In genomic region chr18:77181950-77182707, GRCh38 we compare ENCODE assay signal across 23 cellular contexts. TPM values are rescaled to one million over a fixed set of nuclear protein-coding genes. Genes with fewer than 3 reads are reported as not detected.
A peak's percentile ranks its signal among the peaks of the same experiment; 100 is the strongest.
DNase-seq lines count a peak whose midpoint lies in the region; ATAC-seq, FAIRE-seq and TF ChIP-seq lines count a peak whose summit lies in the region.
"Had no signal": no experiment of that assay in that cellular context is flagged by ENCODE, and none has a peak within 500 bp of the region (broad histone marks: within the 10 kb centered on the region; RNA-seq: fewer than 3 reads in every experiment).

No MANE protein-coding gene starts in this region.

- H3K79me2 ChIP-seq in GM12878 (ENCODE audit: control insufficient read depth, insufficient read depth, low read length) = no peaks in the 10 kb centered on the region

- FAIRE-seq in D721Med (lab: Jason Lieb, UNC) (peak; percentile 77), GM12878 (lab: Jason Lieb, UNC) (no peak), frontal cortex (lab: Jason Lieb, UNC) (no peak)
- FAIRE-seq: G401.6, H1 had no signal

- H3K4me1 ChIP-seq in GM12878 (ENCODE audit: control insufficient read depth, insufficient read depth, low read length) = no peaks in the 10 kb centered on the region
- H3K4me1 ChIP-seq in right lobe of liver = peaks cover 0 to 6% (median 0%) of the 10 kb centered on the region in 4 donors
- H3K4me1 ChIP-seq: BE2C, Caco-2, SJCRH30 had no signal

- H2AFZ ChIP-seq in GM12878 (ENCODE audit: control insufficient read depth, low read depth, low read length) = no peak overlapping the region

- no peaks in the 10 kb centered on the region for H3K27me3 Mint-ChIP-seq in T-cell
- H3K27me3 Mint-ChIP-seq: CD4-positive, alpha-beta T cell had no signal

- H3K36me3 ChIP-seq in GM12878 (ENCODE audit: control insufficient read depth in 2 of 2, insufficient read depth in 2 of 2, low read length in 1 of 2) (no peaks in the 10 kb centered on the region), right lobe of liver (no peaks in the 10 kb centered on the region)
- H3K36me3 ChIP-seq: BE2C, MG63, SJCRH30 had no signal

- POLR2A ChIA-PET in GM12878 (lab: Charles Lee) (no interaction called here), T-cell (lab: Charles Lee) (no interaction called here)

- H3K36me3 Mint-ChIP-seq in T-cell = no peaks in the 10 kb centered on the region

- intact Hi-C loops in GM12878 (cut with micrococcal nuclease; ENCODE audit: unreplicated experiment) = no loop called here
- intact Hi-C loops in right lobe of liver (cut with DNase I) = no loop called here

- no TSS peak for BruUV-seq in GM12878 (replicated peaks; lab: Mats Ljungman, UMichigan)

- TF ChIP-seq POLR2A in GM12878 (IDR thresholded peaks at IDR 0.05; ENCODE audit: low read depth, low read length) = no peak
- no peak for TF ChIP-seq POLR2A in right lobe of liver (IDR thresholded peaks at IDR 0.05)

- H4K20me1 ChIP-seq in GM12878 (ENCODE audit: control insufficient read depth, insufficient read depth) = no peaks in the 10 kb centered on the region

- in situ Hi-C loops in GM12878 (cut with MboI) = no loop called here

- WGBS in GM12878 (ENCODE audit: insufficient coverage, insufficient replicate concordance, low lambda C conversion rate, missing lambda C conversion rate) = 8% methylated on average over 12 of the region's 12 CpGs
- WGBS in right lobe of liver (ENCODE audit: insufficient coverage, low coverage, low lambda C conversion rate, missing lambda C conversion rate) = 19% methylated on average over 12 of the region's 12 CpGs

- CTCF ChIA-PET in GM12878 (lab: Yijun Ruan, JAX) (interaction anchor here (0.7 to 0.9 kb wide), 2 partner anchors 30 to 136 kb away, joined by 3 read pairs; no protein-coding TSS in a partner anchor), T-cell (lab: Charles Lee) (interaction anchor here in 1 of 2 donors (0.6 kb wide), 1 partner anchor 101 kb away, joined by 3 read pairs; no protein-coding TSS in a partner anchor)

- H3K27ac ChIP-seq in GM12878 (ENCODE audit: control insufficient read depth, insufficient read depth) = no peak overlapping the region
- H3K27ac ChIP-seq in right lobe of liver = no peak overlapping the region
- H3K27ac ChIP-seq: SJCRH30 had no signal

- no peak overlapping the region for H3K4me2 ChIP-seq in GM12878 (ENCODE audit: control insufficient read depth, insufficient read depth)

- peaks cover 0 to 5% (median 2%) of the 10 kb centered on the region in 3 donors for H3K9me3 Mint-ChIP-seq in T-cell
- H3K9me3 Mint-ChIP-seq: CD4-positive, alpha-beta T cell had no signal

- no peak for TF ChIP-seq RAD21 in GM12878 (IDR thresholded peaks at IDR 0.05; ENCODE audit: insufficient read depth, low read depth, low read length)

- H3K4me1 Mint-ChIP-seq in T-cell = no peaks in the 10 kb centered on the region

- TF ChIP-seq CTCF in D721Med (IDR thresholded peaks at IDR 0.05; ENCODE audit: insufficient read depth, missing control alignments) = no peak
- TF ChIP-seq CTCF in GM12878 (IDR thresholded peaks at IDR 0.05 in 2 of 3, conservative IDR thresholded peaks at IDR 0.05 in 1 of 3; ENCODE audit: control insufficient read depth in 2 of 3, extremely low read depth in 1 of 3, insufficient read depth in 1 of 3, low read depth in 3 of 3, low read length in 3 of 3) = no peak
- no peak for TF ChIP-seq CTCF in right lobe of liver (IDR thresholded peaks at IDR 0.05)

- H3K4me3 ChIP-seq in GM12878 (no peak overlapping the region), right lobe of liver (no peak overlapping the region)
- H3K4me3 ChIP-seq: MG63, SJCRH30 had no signal

- H3K9ac ChIP-seq in GM12878 (ENCODE audit: control insufficient read depth, insufficient read depth, low read length) = no peak overlapping the region

- H3K9me3 ChIP-seq in GM12878 (replicated peaks; ENCODE audit: control insufficient read depth, insufficient read depth, low read length) (peaks cover 1% of the 10 kb centered on the region; the same call in 1 of the 3 replicates), right lobe of liver (no peaks in the 10 kb centered on the region)
- H3K9me3 ChIP-seq: BE2C, Caco-2, MG63, SJCRH30 had no signal

- RAD21 ChIA-PET in GM12878 (lab: Charles Lee; ENCODE audit: unreplicated experiment) = no interaction called here

- DNase-seq in D721Med (ENCODE audit: insufficient read length, low spot score) (no peak), MV-4-11 (lab: John Stamatoyannopoulos, UW) (peak; percentile 30), GM12878 (ENCODE audit: low read depth, low spot score) (no peak), right lobe of liver (peak in 1 of 3 donors; percentile 56), T-cell (no peak), superior temporal gyrus (ENCODE audit: extremely low spot score) (no peak), frontal cortex (ENCODE audit: low spot score in 2 of 2) (no peak)
- DNase-seq: BE2C; Caco-2; CD4-positive, alpha-beta T cell; MG63; NCI-H1105; NCI-H146; NCI-H2081; NCI-H2171 treated with DMSO at 0.1 percent for 48 hours; NCI-H446; NCI-H526; SJCRH30; T-helper 1 cell had no signal

- no peak for ATAC-seq in GM12878
- peak; percentile 47 to 80 (median 64) for ATAC-seq in right lobe of liver
- no peak for ATAC-seq in T-cell (replicated peaks in 1 of 4)

- H3K27me3 ChIP-seq in GM12878 (replicated peaks in 1 of 2; ENCODE audit: control insufficient read depth in 2 of 2, insufficient read depth in 2 of 2, low read length in 1 of 2) (no peaks in the 10 kb centered on the region), right lobe of liver (no peaks in the 10 kb centered on the region)
- H3K27me3 ChIP-seq: BE2C, MG63, SJCRH30 had no signal

- no peak overlapping the region for H3K4me3 Mint-ChIP-seq in T-cell
- H3K4me3 Mint-ChIP-seq: CD4-positive, alpha-beta T cell had no signal

- TF ChIP-seq EP300 in GM12878 (IDR thresholded peaks at IDR 0.05; ENCODE audit: borderline replicate concordance in 1 of 2, control insufficient read depth in 1 of 2, low read depth in 2 of 2, low read length in 2 of 2) = no peak

- SMC1A ChIA-PET in GM12878 (lab: Charles Lee; ENCODE audit: uncharacterized antibody, unreplicated experiment) = no interaction called here

- no peak overlapping the region for H3K27ac Mint-ChIP-seq in T-cell
- H3K27ac Mint-ChIP-seq: CD4-positive, alpha-beta T cell had no signal

TF ChIP-seq in GM12878, 131 proteins besides CTCF, POLR2A, EP300 and RAD21:
- TF ChIP-seq RAD51 (IDR thresholded peaks at IDR 0.05) (peak; percentile 79), PKNOX1 (IDR thresholded peaks at IDR 0.05) (no peak), NFYA (IDR thresholded peaks at IDR 0.05; ENCODE audit: borderline replicate concordance, low read depth, low read length) (no peak), YBX1 (IDR thresholded peaks at IDR 0.05) (no peak), ESRRA (IDR thresholded peaks at IDR 0.05; ENCODE audit: low read length) (no peak), BHLHE40 (IDR thresholded peaks at IDR 0.05; ENCODE audit: borderline replicate concordance in 1 of 2, low read depth in 2 of 2, low read length in 1 of 2) (peak in 1 of 2 experiments; percentile 28; a peak in 1 of 4 replicates)
TF ChIP-seq in GM12878: peak in this region for 2.

RNA-seq across cellular contexts. Expression of gene MBP, which starts 49.5 kb away (rescaled TPM):
- total RNA-seq in GM12878 (2013; cell fraction: nucleolus; rRNA removed) = 143 and 147 TPM in 2 replicates
- total RNA-seq in GM12878 (2014; rRNA removed) = 41.1 and 43.2 TPM in 2 replicates
- total RNA-seq in GM12878 (2014; rRNA removed; fragmentation: Illumina TruSeq; extraction: Trizol) = 33.5 and 34.6 TPM in 2 replicates
- total RNA-seq in GM12878 (2021) = 52.5 and 55.8 TPM in 2 replicates
- 19.6 TPM for polyA plus RNA-seq in GM12878 (2011; ENCODE audit: low read depth)
- polyA plus RNA-seq in GM12878 (2011; rRNA removed) = 67.8 and 75.9 TPM in 2 replicates
- 43.5 and 56.5 TPM in 2 replicates for polyA plus RNA-seq in GM12878 (2011; cell fraction: cytosol; rRNA removed)
- polyA plus RNA-seq in GM12878 (2011; cell fraction: nucleus; rRNA removed) = 42.3 and 48.6 TPM in 2 replicates
- 22.9 and 32.1 TPM in 2 replicates for polyA plus RNA-seq in GM12878 (2012)
- 38.6 and 41.9 TPM in 2 replicates for polyA plus RNA-seq in GM12878 (2014; fragmentation: Illumina TruSeq; extraction: Trizol)
- polyA plus RNA-seq in GM12878 (2014; fragmentation: Nextera tagmentation; extraction: Ambion mirVana) = 10 to 100 TPM; 12.2 to 13.3 TPM
- 34.0 and 35.0 TPM in 2 replicates for polyA plus RNA-seq in GM12878 (2014; rRNA removed)
- polyA plus RNA-seq in GM12878 (2016; fragmentation: Nextera tagmentation; extraction: Ambion mirVana) = 10 to 100 TPM; 42.2 to 42.4 TPM
- 65.0 and 79.1 TPM in 2 replicates for polyA minus RNA-seq in GM12878 (2011; rRNA and poly(A)+ RNA removed)
- 29.4 and 33.1 TPM in 2 replicates for polyA minus RNA-seq in GM12878 (2011; cell fraction: cytosol; rRNA and poly(A)+ RNA removed)
- 36.0 and 54.1 TPM in 2 replicates for polyA minus RNA-seq in GM12878 (2011; cell fraction: nucleus; rRNA and poly(A)+ RNA removed)
- total RNA-seq in right lobe of liver = 10 to 100 TPM; 24.0 to 40.8 (median 27.6) TPM
- total RNA-seq in T-cell = 100 to 1,000 TPM; 114 to 185 (median 152) TPM
- 7.7 TPM for total RNA-seq in frontal cortex
- total RNA-seq: A673, Daoy had no signal

Comparison
In these comparisons a context has a peak if more than half of its experiments do, and no peak if none do; other contexts are left out.
1. ATAC-seq: peak in right lobe of liver (4 of 4); none in GM12878 (single experiment) and T-cell (0 of 4).